ENCODE assay signal across 1 cellular context in the genomic region with DNA sequence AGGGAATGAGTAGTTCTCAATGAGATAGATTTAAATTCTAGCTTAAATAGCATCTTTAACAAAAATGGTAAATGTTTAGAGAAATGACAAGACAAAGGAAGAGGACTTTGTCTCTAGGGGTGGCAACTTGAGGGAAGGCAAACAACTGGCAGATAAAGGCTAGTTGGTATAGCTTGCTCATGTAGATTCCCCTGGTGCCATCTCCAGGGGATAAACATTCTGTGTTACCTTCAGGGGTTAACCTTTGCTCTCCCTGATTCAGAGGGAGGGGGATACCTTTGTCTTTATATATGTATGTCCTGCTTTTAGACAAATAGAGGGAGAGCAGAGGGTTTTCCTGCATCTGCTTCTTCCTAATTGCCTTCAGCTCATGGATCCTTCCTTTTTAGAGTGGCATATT.
TF ChIP-seq lines count a peak whose summit lies in the region.

No MANE protein-coding gene starts in this region.

TF ChIP-seq in HepG2, 621 proteins besides CTCF, POLR2A, EP300 and RAD21 (continued from another document):
- TF ChIP-seq, protein P1, sequence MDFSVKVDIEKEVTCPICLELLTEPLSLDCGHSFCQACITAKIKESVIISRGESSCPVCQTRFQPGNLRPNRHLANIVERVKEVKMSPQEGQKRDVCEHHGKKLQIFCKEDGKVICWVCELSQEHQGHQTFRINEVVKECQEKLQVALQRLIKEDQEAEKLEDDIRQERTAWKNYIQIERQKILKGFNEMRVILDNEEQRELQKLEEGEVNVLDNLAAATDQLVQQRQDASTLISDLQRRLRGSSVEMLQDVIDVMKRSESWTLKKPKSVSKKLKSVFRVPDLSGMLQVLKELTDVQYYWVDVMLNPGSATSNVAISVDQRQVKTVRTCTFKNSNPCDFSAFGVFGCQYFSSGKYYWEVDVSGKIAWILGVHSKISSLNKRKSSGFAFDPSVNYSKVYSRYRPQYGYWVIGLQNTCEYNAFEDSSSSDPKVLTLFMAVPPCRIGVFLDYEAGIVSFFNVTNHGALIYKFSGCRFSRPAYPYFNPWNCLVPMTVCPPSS (IDR thresholded peaks at IDR 0.05): no peak
- TF ChIP-seq FOXA1 (IDR thresholded peaks at IDR 0.05) (no peak), FOXA1 (CRISPR knock-in tag; IDR thresholded peaks at IDR 0.05) (0 out of 2 replicates have a peak, but pooled peaks have one; percentile 16), NFKB2 (CRISPR knock-in tag; IDR thresholded peaks at IDR 0.05; ENCODE audit: borderline replicate concordance) (no peak), NR2F6 (IDR thresholded peaks at IDR 0.05) (0 out of 2 replicates have a peak, but pooled peaks have one; percentile 13), NR2F6 (CRISPR knock-in tag; IDR thresholded peaks at IDR 0.05) (peak; percentile 44; the same call in 1 of the 2 replicates), RCOR2 (CRISPR knock-in tag; IDR thresholded peaks at IDR 0.05) (0 out of 2 replicates have a peak, but pooled peaks have one; percentile 39), ETV5 (CRISPR knock-in tag; IDR thresholded peaks at IDR 0.05; ENCODE audit: borderline replicate concordance) (peak; percentile 26; the same call in 1 of the 2 replicates), ZFYVE20 (CRISPR knock-in tag; IDR thresholded peaks at IDR 0.05; ENCODE audit: borderline replicate concordance, low read depth) (no peak), KDM2A (CRISPR knock-in tag; IDR thresholded peaks at IDR 0.05; ENCODE audit: borderline replicate concordance, low read depth) (no peak), ZNF589 (CRISPR knock-in tag; conservative IDR thresholded peaks at IDR 0.05) (no peak), CHCHD3 (CRISPR knock-in tag; IDR thresholded peaks at IDR 0.05) (no peak), REXO4 (CRISPR knock-in tag; IDR thresholded peaks at IDR 0.05; ENCODE audit: borderline replicate concordance) (no peak), SYNCRIP (IDR thresholded peaks at IDR 0.05; ENCODE audit: insufficient read depth, low read depth, low read length) (no peak), ZBTB20 (CRISPR knock-in tag; IDR thresholded peaks at IDR 0.05; ENCODE audit: borderline replicate concordance, low read depth) (0 out of 2 replicates have a peak, but pooled peaks have one; percentile 31), ZKSCAN1 (IDR thresholded peaks at IDR 0.05; ENCODE audit: low read length) (no peak), DNMT3B (CRISPR knock-in tag; conservative IDR thresholded peaks at IDR 0.05) (no peak), NCOA2 (CRISPR knock-in tag; IDR thresholded peaks at IDR 0.05) (no peak)
- TF ChIP-seq, protein P2, sequence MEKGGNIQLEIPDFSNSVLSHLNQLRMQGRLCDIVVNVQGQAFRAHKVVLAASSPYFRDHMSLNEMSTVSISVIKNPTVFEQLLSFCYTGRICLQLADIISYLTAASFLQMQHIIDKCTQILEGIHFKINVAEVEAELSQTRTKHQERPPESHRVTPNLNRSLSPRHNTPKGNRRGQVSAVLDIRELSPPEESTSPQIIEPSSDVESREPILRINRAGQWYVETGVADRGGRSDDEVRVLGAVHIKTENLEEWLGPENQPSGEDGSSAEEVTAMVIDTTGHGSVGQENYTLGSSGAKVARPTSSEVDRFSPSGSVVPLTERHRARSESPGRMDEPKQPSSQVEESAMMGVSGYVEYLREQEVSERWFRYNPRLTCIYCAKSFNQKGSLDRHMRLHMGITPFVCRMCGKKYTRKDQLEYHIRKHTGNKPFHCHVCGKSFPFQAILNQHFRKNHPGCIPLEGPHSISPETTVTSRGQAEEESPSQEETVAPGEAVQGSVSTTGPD (CRISPR knock-in tag; IDR thresholded peaks at IDR 0.05): peak; percentile 31; the same call in 1 of the 2 replicates
- TF ChIP-seq, protein P3, sequence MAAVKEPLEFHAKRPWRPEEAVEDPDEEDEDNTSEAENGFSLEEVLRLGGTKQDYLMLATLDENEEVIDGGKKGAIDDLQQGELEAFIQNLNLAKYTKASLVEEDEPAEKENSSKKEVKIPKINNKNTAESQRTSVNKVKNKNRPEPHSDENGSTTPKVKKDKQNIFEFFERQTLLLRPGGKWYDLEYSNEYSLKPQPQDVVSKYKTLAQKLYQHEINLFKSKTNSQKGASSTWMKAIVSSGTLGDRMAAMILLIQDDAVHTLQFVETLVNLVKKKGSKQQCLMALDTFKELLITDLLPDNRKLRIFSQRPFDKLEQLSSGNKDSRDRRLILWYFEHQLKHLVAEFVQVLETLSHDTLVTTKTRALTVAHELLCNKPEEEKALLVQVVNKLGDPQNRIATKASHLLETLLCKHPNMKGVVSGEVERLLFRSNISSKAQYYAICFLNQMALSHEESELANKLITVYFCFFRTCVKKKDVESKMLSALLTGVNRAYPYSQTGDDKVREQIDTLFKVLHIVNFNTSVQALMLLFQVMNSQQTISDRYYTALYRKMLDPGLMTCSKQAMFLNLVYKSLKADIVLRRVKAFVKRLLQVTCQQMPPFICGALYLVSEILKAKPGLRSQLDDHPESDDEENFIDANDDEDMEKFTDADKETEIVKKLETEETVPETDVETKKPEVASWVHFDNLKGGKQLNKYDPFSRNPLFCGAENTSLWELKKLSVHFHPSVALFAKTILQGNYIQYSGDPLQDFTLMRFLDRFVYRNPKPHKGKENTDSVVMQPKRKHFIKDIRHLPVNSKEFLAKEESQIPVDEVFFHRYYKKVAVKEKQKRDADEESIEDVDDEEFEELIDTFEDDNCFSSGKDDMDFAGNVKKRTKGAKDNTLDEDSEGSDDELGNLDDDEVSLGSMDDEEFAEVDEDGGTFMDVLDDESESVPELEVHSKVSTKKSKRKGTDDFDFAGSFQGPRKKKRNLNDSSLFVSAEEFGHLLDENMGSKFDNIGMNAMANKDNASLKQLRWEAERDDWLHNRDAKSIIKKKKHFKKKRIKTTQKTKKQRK (IDR thresholded peaks at IDR 0.05; ENCODE audit: low read length): no peak
- TF ChIP-seq, protein P4, sequence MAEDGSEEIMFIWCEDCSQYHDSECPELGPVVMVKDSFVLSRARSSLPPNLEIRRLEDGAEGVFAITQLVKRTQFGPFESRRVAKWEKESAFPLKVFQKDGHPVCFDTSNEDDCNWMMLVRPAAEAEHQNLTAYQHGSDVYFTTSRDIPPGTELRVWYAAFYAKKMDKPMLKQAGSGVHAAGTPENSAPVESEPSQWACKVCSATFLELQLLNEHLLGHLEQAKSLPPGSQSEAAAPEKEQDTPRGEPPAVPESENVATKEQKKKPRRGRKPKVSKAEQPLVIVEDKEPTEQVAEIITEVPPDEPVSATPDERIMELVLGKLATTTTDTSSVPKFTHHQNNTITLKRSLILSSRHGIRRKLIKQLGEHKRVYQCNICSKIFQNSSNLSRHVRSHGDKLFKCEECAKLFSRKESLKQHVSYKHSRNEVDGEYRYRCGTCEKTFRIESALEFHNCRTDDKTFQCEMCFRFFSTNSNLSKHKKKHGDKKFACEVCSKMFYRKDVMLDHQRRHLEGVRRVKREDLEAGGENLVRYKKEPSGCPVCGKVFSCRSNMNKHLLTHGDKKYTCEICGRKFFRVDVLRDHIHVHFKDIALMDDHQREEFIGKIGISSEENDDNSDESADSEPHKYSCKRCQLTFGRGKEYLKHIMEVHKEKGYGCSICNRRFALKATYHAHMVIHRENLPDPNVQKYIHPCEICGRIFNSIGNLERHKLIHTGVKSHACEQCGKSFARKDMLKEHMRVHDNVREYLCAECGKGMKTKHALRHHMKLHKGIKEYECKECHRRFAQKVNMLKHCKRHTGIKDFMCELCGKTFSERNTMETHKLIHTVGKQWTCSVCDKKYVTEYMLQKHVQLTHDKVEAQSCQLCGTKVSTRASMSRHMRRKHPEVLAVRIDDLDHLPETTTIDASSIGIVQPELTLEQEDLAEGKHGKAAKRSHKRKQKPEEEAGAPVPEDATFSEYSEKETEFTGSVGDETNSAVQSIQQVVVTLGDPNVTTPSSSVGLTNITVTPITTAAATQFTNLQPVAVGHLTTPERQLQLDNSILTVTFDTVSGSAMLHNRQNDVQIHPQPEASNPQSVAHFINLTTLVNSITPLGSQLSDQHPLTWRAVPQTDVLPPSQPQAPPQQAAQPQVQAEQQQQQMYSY (CRISPR knock-in tag; IDR thresholded peaks at IDR 0.05): no peak
- TF ChIP-seq, protein P5, sequence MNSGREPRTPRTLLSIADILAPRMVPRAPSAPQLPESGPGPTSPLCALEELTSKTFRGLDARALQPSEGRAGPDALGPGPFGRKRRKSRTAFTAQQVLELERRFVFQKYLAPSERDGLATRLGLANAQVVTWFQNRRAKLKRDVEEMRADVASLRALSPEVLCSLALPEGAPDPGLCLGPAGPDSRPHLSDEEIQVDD (CRISPR knock-in tag; IDR thresholded peaks at IDR 0.05; ENCODE audit: borderline replicate concordance): no peak
- TF ChIP-seq, protein P6, sequence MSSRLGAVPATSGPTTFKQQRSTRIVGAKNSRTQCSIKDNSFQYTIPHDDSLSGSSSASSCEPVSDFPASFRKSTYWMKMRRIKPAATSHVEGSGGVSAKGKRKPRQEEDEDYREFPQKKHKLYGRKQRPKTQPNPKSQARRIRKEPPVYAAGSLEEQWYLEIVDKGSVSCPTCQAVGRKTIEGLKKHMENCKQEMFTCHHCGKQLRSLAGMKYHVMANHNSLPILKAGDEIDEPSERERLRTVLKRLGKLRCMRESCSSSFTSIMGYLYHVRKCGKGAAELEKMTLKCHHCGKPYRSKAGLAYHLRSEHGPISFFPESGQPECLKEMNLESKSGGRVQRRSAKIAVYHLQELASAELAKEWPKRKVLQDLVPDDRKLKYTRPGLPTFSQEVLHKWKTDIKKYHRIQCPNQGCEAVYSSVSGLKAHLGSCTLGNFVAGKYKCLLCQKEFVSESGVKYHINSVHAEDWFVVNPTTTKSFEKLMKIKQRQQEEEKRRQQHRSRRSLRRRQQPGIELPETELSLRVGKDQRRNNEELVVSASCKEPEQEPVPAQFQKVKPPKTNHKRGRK (CRISPR knock-in tag; IDR thresholded peaks at IDR 0.05): no peak
